9 cellular contexts compared by ENCODE assay signal in genomic region chr10:110016037-110016436, GRCh38. TPM values are rescaled to one million over a fixed set of nuclear protein-coding genes. Genes with fewer than 3 reads are reported as not detected.
DNase-seq lines count a peak whose midpoint lies in the region; ATAC-seq and TF ChIP-seq lines count a peak whose summit lies in the region.
"Had no signal": no experiment of that assay in that cellular context is flagged by ENCODE, and none has a peak within 500 bp of the region (broad histone marks: within the 10 kb centered on the region; RNA-seq: fewer than 3 reads in every experiment).

No MANE protein-coding gene starts in this region.

- H3K27ac ChIP-seq in WERI-Rb-1 (no peak overlapping the region), hepatocyte (peak overlapping the region; percentile 39), thoracic aorta (peak overlapping the region in 1 of 2 donors; percentile 9)

- no peak overlapping the region for H3K4me3 ChIP-seq in WERI-Rb-1 (ENCODE audit: low read depth, low read length)
- no peak overlapping the region for H3K4me3 ChIP-seq in hepatocyte
- H3K4me3 ChIP-seq in thoracic aorta, result no peak overlapping the region

- peaks cover 43% of the 10 kb centered on the region for H4K20me1 ChIP-seq in hepatocyte (ENCODE audit: insufficient read depth, poor library complexity, severe bottlenecking)

- H3K4me2 ChIP-seq in hepatocyte, result no peak overlapping the region

- no peaks in the 10 kb centered on the region for H3K27me3 Mint-ChIP-seq in activated T-cell treated with anti-CD3 and anti-CD28 coated beads, Interleukin-2, amount 50 U/mL, for 72 hours (ENCODE audit: low read depth)
- no peaks in the 10 kb centered on the region for H3K27me3 Mint-ChIP-seq in activated T-cell treated with anti-CD3 and anti-CD28 coated beads, Interleukin-2, amount 50 U/mL, for 4 hours (ENCODE audit: low read depth)

- H3K27ac Mint-ChIP-seq in activated T-cell treated with anti-CD3 and anti-CD28 coated beads, Interleukin-2, amount 50 U/mL, for 72 hours, result peak overlapping the region; percentile 89

- H3K9me3 Mint-ChIP-seq in activated T-cell treated with anti-CD3 and anti-CD28 coated beads, Interleukin-2, amount 50 U/mL, for 72 hours, result no peaks in the 10 kb centered on the region
- H3K9me3 Mint-ChIP-seq in activated T-cell treated with anti-CD3 and anti-CD28 coated beads, Interleukin-2, amount 50 U/mL, for 4 hours, result no peaks in the 10 kb centered on the region

- peaks cover 84% of the 10 kb centered on the region for H3K4me1 Mint-ChIP-seq in activated T-cell treated with anti-CD3 and anti-CD28 coated beads, Interleukin-2, amount 50 U/mL, for 72 hours (ENCODE audit: low read depth)
- peaks cover 78% of the 10 kb centered on the region for H3K4me1 Mint-ChIP-seq in activated T-cell treated with anti-CD3 and anti-CD28 coated beads, Interleukin-2, amount 50 U/mL, for 4 hours (ENCODE audit: low read depth)

- no peak for DNase-seq in activated T-cell treated with anti-CD3 and anti-CD28 coated beads, Interleukin-2, amount 50 U/mL, for 72 hours
- no peak for DNase-seq in activated T-cell treated with anti-CD3 and anti-CD28 coated beads, Interleukin-2, amount 50 U/mL, for 4 hours
- DNase-seq in WERI-Rb-1, result no peak
- peak; percentile 17 for DNase-seq in hepatocyte (ENCODE audit: low spot score)
- DNase-seq in thoracic aorta (ENCODE audit: low spot score), result no peak
- DNase-seq in 8988T, result no peak
- DNase-seq in NCI-H1417 treated with DMSO at 0.1 percent for 48 hours (lab: John Stamatoyannopoulos, UW), result no peak
- no peak for DNase-seq in T1000 (lab: John Stamatoyannopoulos, UW)
- DNase-seq: NCI-H2081 had no signal

- H3K36me3 Mint-ChIP-seq in activated T-cell treated with anti-CD3 and anti-CD28 coated beads, Interleukin-2, amount 50 U/mL, for 72 hours (ENCODE audit: insufficient read depth in 2 of 2), result no peaks in the 10 kb centered on the region
- H3K36me3 Mint-ChIP-seq in activated T-cell treated with anti-CD3 and anti-CD28 coated beads, Interleukin-2, amount 50 U/mL, for 4 hours (ENCODE audit: insufficient read depth), result peaks cover 4% of the 10 kb centered on the region

- H3K36me3 ChIP-seq in WERI-Rb-1 (peaks cover 3% of the 10 kb centered on the region), hepatocyte (replicated peaks; ENCODE audit: insufficient read depth, low read depth) (no peaks in the 10 kb centered on the region), thoracic aorta (no peaks in the 10 kb centered on the region)

- peak overlapping the region; percentile 25 to 66 for H3K4me3 Mint-ChIP-seq in activated T-cell treated with anti-CD3 and anti-CD28 coated beads, Interleukin-2, amount 50 U/mL, for 72 hours
- H3K4me3 Mint-ChIP-seq in activated T-cell treated with anti-CD3 and anti-CD28 coated beads, Interleukin-2, amount 50 U/mL, for 4 hours, result no peak overlapping the region

- H3K27me3 ChIP-seq in WERI-Rb-1 (ENCODE audit: insufficient read depth, low read depth, severe bottlenecking), result no peaks in the 10 kb centered on the region
- H3K27me3 ChIP-seq in hepatocyte, result no peaks in the 10 kb centered on the region
- no peaks in the 10 kb centered on the region for H3K27me3 ChIP-seq in thoracic aorta (replicated peaks; ENCODE audit: insufficient read depth)

- peaks cover 48% of the 10 kb centered on the region for H3K4me1 ChIP-seq in hepatocyte (ENCODE audit: insufficient read depth)
- peaks cover 25 to 89% of the 10 kb centered on the region in 2 donors for H3K4me1 ChIP-seq in thoracic aorta (ENCODE audit: control insufficient read depth in 1 of 2, low read depth in 2 of 2)

- H3K9me2 ChIP-seq in hepatocyte (replicated peaks; ENCODE audit: insufficient read depth), result no peaks in the 10 kb centered on the region

- H3K79me2 ChIP-seq in hepatocyte, result peaks cover 99% of the 10 kb centered on the region

- no peak overlapping the region for H2AFZ ChIP-seq in hepatocyte

- no peaks in the 10 kb centered on the region for H3K9me3 ChIP-seq in WERI-Rb-1 (ENCODE audit: severe bottlenecking)
- H3K9me3 ChIP-seq in hepatocyte (ENCODE audit: low read depth), result no peaks in the 10 kb centered on the region
- no peaks in the 10 kb centered on the region for H3K9me3 ChIP-seq in thoracic aorta

- no peak for ATAC-seq in activated T-cell treated with anti-CD3 and anti-CD28 coated beads, Interleukin-2, amount 50 U/mL, for 72 hours (replicated peaks in 1 of 2)
- no peak for ATAC-seq in activated T-cell treated with anti-CD3 and anti-CD28 coated beads, Interleukin-2, amount 50 U/mL, for 4 hours
- peak; percentile 31 for ATAC-seq in thoracic aorta (ENCODE audit: insufficient number of reproducible peaks, low FRiP score, low read depth)

- peak; percentile 54 for TF ChIP-seq CTCF in WERI-Rb-1 (IDR thresholded peaks at IDR 0.05; ENCODE audit: low read depth, low read length)
- TF ChIP-seq CTCF in hepatocyte (IDR thresholded peaks at IDR 0.05; ENCODE audit: poor library complexity), result peak; percentile 39
- no peak for TF ChIP-seq CTCF in thoracic aorta (IDR thresholded peaks at IDR 0.05)

RNA-seq across cellular contexts. Expression of gene ADD3, which starts 8.3 kb away (rescaled TPM):
- total RNA-seq in activated T-cell treated with anti-CD3 and anti-CD28 coated beads, Interleukin-2, amount 50 U/mL, for 72 hours, result 100 to 1,000 TPM in 1 of 2 donors, 10 to 100 TPM in 1; 97.9 to 122 TPM
- total RNA-seq in activated T-cell treated with anti-CD3 and anti-CD28 coated beads, Interleukin-2, amount 50 U/mL, for 4 hours, result 10 to 100 TPM; 14.5 to 18.8 (median 16.6) TPM
- 206 and 216 TPM in 2 replicates for total RNA-seq in hepatocyte
- 83.2 and 88.6 TPM in 2 replicates for polyA plus RNA-seq in hepatocyte
- total RNA-seq in thoracic aorta, result 100 to 1,000 TPM in 1 of 2 donors, 10 to 100 TPM in 1; 91.1 to 659 TPM

Comparison
In these comparisons a context has a peak if more than half of its experiments do, and no peak if none do; other contexts are left out.
1. RNA of gene ADD3, which starts 8.3 kb away (total RNA-seq): 91.1 to 659 TPM in thoracic aorta, 206 to 216 TPM in hepatocyte and 97.9 to 122 TPM in activated T-cell treated with anti-CD3 and anti-CD28 coated beads, Interleukin-2, amount 50 U/mL, for 72 hours; 14.5 to 18.8 TPM in activated T-cell treated with anti-CD3 and anti-CD28 coated beads, Interleukin-2, amount 50 U/mL, for 4 hours; every median in the first group is over 4 times any median in the second.